Comparison of ENCODE assay signal across 22 cellular contexts in the genomic region with DNA sequence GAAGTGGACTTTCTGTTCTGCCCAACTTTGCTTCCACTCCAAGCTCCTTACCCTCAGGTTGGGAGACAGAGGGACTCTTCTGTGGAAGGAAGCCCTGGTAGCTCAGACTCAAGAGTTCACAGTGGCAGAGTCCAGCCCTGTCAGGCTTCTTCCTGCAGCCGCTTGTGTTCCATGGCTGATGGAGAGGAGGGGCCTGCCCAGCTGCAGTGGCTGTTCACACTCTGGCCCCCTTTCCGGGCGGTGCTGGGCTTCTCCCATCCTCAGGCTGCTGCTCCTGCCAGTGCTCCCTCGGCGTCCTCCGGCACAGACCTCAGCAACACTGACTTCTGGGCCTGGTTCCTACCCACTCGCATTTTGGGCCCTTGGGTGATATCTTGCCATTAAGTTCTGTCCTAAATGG. TPM values are rescaled to one million over a fixed set of nuclear protein-coding genes. Genes with fewer than 3 reads are reported as not detected.
DNase-seq lines count a peak whose midpoint lies in the region; ATAC-seq and TF ChIP-seq lines count a peak whose summit lies in the region.
"Had no signal": no experiment of that assay in that cellular context is flagged by ENCODE, and none has a peak within 500 bp of the region (broad histone marks: within the 10 kb centered on the region; RNA-seq: fewer than 3 reads in every experiment).

No MANE protein-coding gene starts in this region.

- peaks cover 18% of the 10 kb centered on the region for H3K27me3 Mint-ChIP-seq in chondrocyte (ENCODE audit: low read depth)
- peaks cover under 1 to 5% of the 10 kb centered on the region in 2 donors for H3K27me3 Mint-ChIP-seq in natural killer cell treated with Interleukin-12 subunit alpha and Interleukin-12 subunit beta and Interleukin-15 and Interleukin-18, amount 100 ng/mL, for 72 hours
- H3K27me3 Mint-ChIP-seq: CD4-positive, CD25-positive, alpha-beta regulatory T cell had no signal

- TF ChIP-seq CTCF in chondrocyte (IDR thresholded peaks at IDR 0.05): no peak

- ATAC-seq in natural killer cell treated with Interleukin-12 subunit alpha and Interleukin-12 subunit beta and Interleukin-15 and Interleukin-18, amount 100 ng/mL, for 72 hours: no peak
- ATAC-seq: Right ventricle myocardium inferior had no signal

- H3K27ac Mint-ChIP-seq in chondrocyte (ENCODE audit: unreplicated experiment): no peak overlapping the region
- no peak overlapping the region for H3K27ac Mint-ChIP-seq in natural killer cell treated with Interleukin-12 subunit alpha and Interleukin-12 subunit beta and Interleukin-15 and Interleukin-18, amount 100 ng/mL, for 72 hours

- H3K4me3 Mint-ChIP-seq in chondrocyte (ENCODE audit: unreplicated experiment): no peak overlapping the region
- H3K4me3 Mint-ChIP-seq in natural killer cell treated with Interleukin-12 subunit alpha and Interleukin-12 subunit beta and Interleukin-15 and Interleukin-18, amount 100 ng/mL, for 72 hours: no peak overlapping the region
- H3K4me3 Mint-ChIP-seq: CD4-positive, CD25-positive, alpha-beta regulatory T cell had no signal

- H3K36me3 Mint-ChIP-seq in chondrocyte (ENCODE audit: low read depth): no peaks in the 10 kb centered on the region
- H3K36me3 Mint-ChIP-seq in natural killer cell treated with Interleukin-12 subunit alpha and Interleukin-12 subunit beta and Interleukin-15 and Interleukin-18, amount 100 ng/mL, for 72 hours: no peaks in the 10 kb centered on the region
- H3K36me3 Mint-ChIP-seq: CD4-positive, CD25-positive, alpha-beta regulatory T cell had no signal

- DNase-seq in activated CD8-positive, alpha-beta memory T cell treated with anti-CD3 and anti-CD28 coated beads for 24 hours: peak; percentile 35
- DNase-seq in activated CD8-positive, alpha-beta memory T cell treated with anti-CD3 and anti-CD28 coated beads, Interleukin-2, amount 50 U/mL, for 48 hours: no peak
- DNase-seq in chondrocyte (ENCODE audit: low spot score) (peak; percentile 56), ureter (ENCODE audit: low spot score) (peak; percentile 13), HPDE6-E6E7 (ENCODE audit: extremely low spot score) (no peak)
- DNase-seq in natural killer cell treated with Interleukin-12 subunit alpha and Interleukin-12 subunit beta and Interleukin-15 and Interleukin-18, amount 100 ng/mL, for 72 hours (ENCODE audit: low spot score): peak; percentile 31
- DNase-seq in activated naive CD4-positive, alpha-beta T cell treated with Interleukin-2 at 50 U/mL for 16 hours: no peak
- DNase-seq: BE2C; CD4-positive, CD25-positive, alpha-beta regulatory T cell; COR-L47; HCEC 1CT; Kasumi-1; MM.1S; NCI-H1092; NCI-H2081; NCI-H2171 treated with DMSO at 0.1 percent for 48 hours; NCI-H446 treated with DMSO at 0.1 percent for 48 hours; NCI-H69; NK-92 treated with Interleukin-12 subunit alpha and Interleukin-12 subunit beta, amount 100 ng/mL, for 24 hours; Peyer's patch had no signal

- H3K9me3 Mint-ChIP-seq in chondrocyte (ENCODE audit: low read depth): peaks cover 5% of the 10 kb centered on the region
- H3K9me3 Mint-ChIP-seq in natural killer cell treated with Interleukin-12 subunit alpha and Interleukin-12 subunit beta and Interleukin-15 and Interleukin-18, amount 100 ng/mL, for 72 hours: no peaks in the 10 kb centered on the region

- H3K4me1 Mint-ChIP-seq in chondrocyte (ENCODE audit: low read depth): no peaks in the 10 kb centered on the region
- H3K4me1 Mint-ChIP-seq in natural killer cell treated with Interleukin-12 subunit alpha and Interleukin-12 subunit beta and Interleukin-15 and Interleukin-18, amount 100 ng/mL, for 72 hours (ENCODE audit: low read depth in 2 of 2): no peaks in the 10 kb centered on the region

RNA-seq across cellular contexts. Expression of gene KRTAP10-1, which starts 4.0 kb away (rescaled TPM):
- not detected in 3 replicates for total RNA-seq in chondrocyte
- not detected for total RNA-seq in natural killer cell treated with Interleukin-12 subunit alpha and Interleukin-12 subunit beta and Interleukin-15 and Interleukin-18, amount 100 ng/mL, for 72 hours
- not detected for total RNA-seq in ureter
- total RNA-seq: A172; CD4-positive, CD25-positive, alpha-beta regulatory T cell; Peyer's patch; Right ventricle myocardium inferior had no signal

RNA-seq across cellular contexts. Expression of gene KRTAP10-2, which starts 15.3 kb away (rescaled TPM):
- total RNA-seq in chondrocyte: not detected in 3 replicates
- not detected for total RNA-seq in natural killer cell treated with Interleukin-12 subunit alpha and Interleukin-12 subunit beta and Interleukin-15 and Interleukin-18, amount 100 ng/mL, for 72 hours
- total RNA-seq in ureter: not detected
- total RNA-seq: A172; CD4-positive, CD25-positive, alpha-beta regulatory T cell; Peyer's patch; Right ventricle myocardium inferior had no signal

RNA-seq across cellular contexts. Expression of gene KRTAP10-3, which starts 22.6 kb away (rescaled TPM):
- not detected in 3 replicates for total RNA-seq in chondrocyte
- not detected for total RNA-seq in natural killer cell treated with Interleukin-12 subunit alpha and Interleukin-12 subunit beta and Interleukin-15 and Interleukin-18, amount 100 ng/mL, for 72 hours
- not detected for total RNA-seq in ureter
- total RNA-seq: A172; CD4-positive, CD25-positive, alpha-beta regulatory T cell; Peyer's patch; Right ventricle myocardium inferior had no signal

RNA-seq across cellular contexts. Expression of gene KRTAP10-4, which starts 37.6 kb away (rescaled TPM):
- not detected in 3 replicates for total RNA-seq in chondrocyte
- total RNA-seq in natural killer cell treated with Interleukin-12 subunit alpha and Interleukin-12 subunit beta and Interleukin-15 and Interleukin-18, amount 100 ng/mL, for 72 hours: not detected
- not detected for total RNA-seq in ureter
- total RNA-seq: A172; CD4-positive, CD25-positive, alpha-beta regulatory T cell; Peyer's patch; Right ventricle myocardium inferior had no signal

RNA-seq across cellular contexts. Expression of gene KRTAP10-5, which starts 44.4 kb away (rescaled TPM):
- not detected in 3 replicates for total RNA-seq in chondrocyte
- total RNA-seq in natural killer cell treated with Interleukin-12 subunit alpha and Interleukin-12 subunit beta and Interleukin-15 and Interleukin-18, amount 100 ng/mL, for 72 hours: not detected
- total RNA-seq in ureter: not detected
- total RNA-seq: A172; CD4-positive, CD25-positive, alpha-beta regulatory T cell; Peyer's patch; Right ventricle myocardium inferior had no signal

Comparison
In these comparisons a context has a peak if more than half of its experiments do, and no peak if none do; other contexts are left out.
1. DNase-seq: peak in activated CD8-positive, alpha-beta memory T cell treated with anti-CD3 and anti-CD28 coated beads for 24 hours (single experiment), chondrocyte (single experiment), natural killer cell treated with Interleukin-12 subunit alpha and Interleukin-12 subunit beta and Interleukin-15 and Interleukin-18, amount 100 ng/mL, for 72 hours (single experiment) and ureter (single experiment); none in activated CD8-positive, alpha-beta memory T cell treated with anti-CD3 and anti-CD28 coated beads, Interleukin-2, amount 50 U/mL, for 48 hours (single experiment), activated naive CD4-positive, alpha-beta T cell treated with Interleukin-2 at 50 U/mL for 16 hours (single experiment) and HPDE6-E6E7 (single experiment).